In the genomic region with DNA sequence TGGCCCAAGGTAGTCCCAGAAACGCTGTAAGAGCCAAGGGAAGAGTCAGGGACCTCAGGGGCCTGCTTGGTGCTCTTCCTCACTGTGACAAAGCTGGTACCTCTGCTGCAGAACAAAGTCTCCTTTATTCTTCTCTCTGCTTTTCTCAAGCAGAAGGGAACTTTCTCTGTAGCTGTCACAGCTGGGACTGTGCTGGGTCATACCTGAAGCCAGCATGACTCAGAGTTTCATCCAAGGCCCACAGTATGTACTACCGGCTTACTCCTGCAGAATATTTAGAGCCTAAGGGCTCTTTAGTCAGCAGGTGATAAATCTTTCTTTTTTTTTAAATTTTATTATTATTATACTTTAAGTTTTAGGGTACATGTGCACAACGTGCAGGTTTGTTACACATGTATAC, we compare ENCODE assay signal across 30 cellular contexts.
DNase-seq lines count a peak whose midpoint lies in the region; ATAC-seq, FAIRE-seq and TF ChIP-seq lines count a peak whose summit lies in the region.
"Had no signal": no experiment of that assay in that cellular context is flagged by ENCODE, and none has a peak within 500 bp of the region (broad histone marks: within the 10 kb centered on the region; RNA-seq: fewer than 3 reads in every experiment).

No MANE protein-coding gene starts in this region.

- peak; percentile 61 for ATAC-seq in GM19397 (IDR thresholded peaks at IDR 0.05; ENCODE audit: unreplicated experiment)
- no peak for ATAC-seq in GM21360 (IDR thresholded peaks at IDR 0.05; ENCODE audit: unreplicated experiment)
- ATAC-seq: left lobe of liver; Panc1; stimulated activated memory B cell treated with anti-CD40 and anti-IgM and Interleukin-4, amounts not matched to agents 10 μg/mL and 1 μg/mL and 100 μg/mL, for 72 hours; upper lobe of right lung had no signal

- CTCF ChIA-PET in H1 (lab: Charles Lee; ENCODE audit: partially characterized antibody): interaction anchor here (0.9 kb wide), 1 partner anchor 92 kb away, joined by 3 read pairs; no protein-coding TSS in a partner anchor
- CTCF ChIA-PET in HEK293T (lab: Yijun Ruan, JAX): no interaction called here

- no peak overlapping the region for H2BK12ac ChIP-seq in H1 (ENCODE audit: low read depth, low read length)
- H2BK12ac ChIP-seq in trophoblast cell (ENCODE audit: low read length): no peak overlapping the region

- no peak for TF ChIP-seq EP300 in H1 (IDR thresholded peaks at IDR 0.05; ENCODE audit: borderline replicate concordance in 1 of 2, low read depth in 2 of 2, low read length in 2 of 2)

- TF ChIP-seq POLR2A in H1 (IDR thresholded peaks at IDR 0.05; ENCODE audit: control extremely low read depth in 1 of 2, low read depth in 2 of 2, low read length in 2 of 2): no peak

- H2BK5ac ChIP-seq in H1 (ENCODE audit: low read depth, low read length): no peak overlapping the region
- H2BK5ac ChIP-seq in trophoblast cell (ENCODE audit: low read depth, low read length, poor library complexity): no peak overlapping the region

- H3K9ac ChIP-seq in H1 (replicated peaks in 1 of 4; ENCODE audit: extremely low read depth in 1 of 4, low read depth in 3 of 4, low read length in 3 of 4): no peak overlapping the region
- no peak overlapping the region for H3K9ac ChIP-seq in trophoblast cell (ENCODE audit: low read length)
- H3K9ac ChIP-seq: BLaER1 treated with 17β-estradiol and CSF1 and Interleukin-3, amounts not matched to agents 10 nM and 100 nM had no signal

- FAIRE-seq in H1 (lab: Jason Lieb, UNC) (no peak), frontal cortex (lab: Jason Lieb, UNC) (no peak)

- H2BK15ac ChIP-seq in H1 (ENCODE audit: low read length): no peak overlapping the region

- POLR2A ChIA-PET in H1 (lab: Charles Lee; ENCODE audit: partially characterized antibody): no interaction called here
- POLR2A ChIA-PET in HEK293T (lab: Yijun Ruan, JAX): no interaction called here

- WGBS in H1 (ENCODE audit: extremely low coverage in 1 of 2, insufficient coverage in 1 of 2, insufficient read length in 1 of 2, insufficient replicate concordance in 2 of 2, low coverage in 1 of 2, low lambda C conversion rate in 2 of 2, missing lambda C conversion rate in 1 of 2), 2 experiments: 89% methylated on average over 3 of the region's 3 CpGs; no CpG with 5 or more reads in 1 of the 2 experiments
- WGBS in trophoblast cell (ENCODE audit: extremely low coverage, insufficient coverage, insufficient read length): no CpG with 5 or more reads among the region's 3 CpGs

- H2BK120ac ChIP-seq in H1 (replicated peaks; ENCODE audit: low read depth, low read length) (no peak overlapping the region), trophoblast cell (ENCODE audit: insufficient read depth, low read length, poor library complexity) (no peak overlapping the region)

- H2AK5ac ChIP-seq in H1 (ENCODE audit: low read depth, low read length) (no peak overlapping the region), trophoblast cell (ENCODE audit: low read length) (no peak overlapping the region)

- H3K18ac ChIP-seq in H1 (ENCODE audit: extremely low read depth, low read length) (no peak overlapping the region), trophoblast cell (ENCODE audit: low read length) (no peak overlapping the region)

- H4K91ac ChIP-seq in H1 (replicated peaks; ENCODE audit: insufficient read length, low read length): no peak overlapping the region
- no peak overlapping the region for H4K91ac ChIP-seq in trophoblast cell (ENCODE audit: low read depth, low read length)

- H3K4me3 ChIP-seq in H1 (ENCODE audit: extremely low read depth in 1 of 4, insufficient read depth in 2 of 4, low read depth in 3 of 4, low read length in 4 of 4) (no peak overlapping the region), trophoblast cell (ENCODE audit: low read depth, low read length) (no peak overlapping the region)
- H3K4me3 ChIP-seq: BLaER1 treated with 17β-estradiol and CSF1 and Interleukin-3, amounts not matched to agents 10 nM and 100 nM; HAP-1; sigmoid colon; upper lobe of right lung had no signal

- H4K12ac ChIP-seq in trophoblast cell (ENCODE audit: low read depth, low read length): no peak overlapping the region

- no peak for TF ChIP-seq RAD21 in H1 (IDR thresholded peaks at IDR 0.05 in 1 of 2, conservative IDR thresholded peaks at IDR 0.05 in 1 of 2; ENCODE audit: low read depth in 2 of 2, low read length in 2 of 2)

- H3K9me3 ChIP-seq in H1 (ENCODE audit: insufficient read depth in 2 of 2, low read depth in 1 of 2, low read length in 1 of 2): no peaks in the 10 kb centered on the region
- H3K9me3 ChIP-seq in trophoblast cell (ENCODE audit: insufficient read depth, low read depth, low read length): no peaks in the 10 kb centered on the region
- H3K9me3 ChIP-seq: HAP-1, upper lobe of right lung had no signal

- no peak for TF ChIP-seq CTCF in H1 (IDR thresholded peaks at IDR 0.05; ENCODE audit: control extremely low read depth in 1 of 3, insufficient read depth in 1 of 3, low read depth in 1 of 3, low read length in 3 of 3)

- H2AFZ ChIP-seq in H1 (ENCODE audit: low read length): 0 out of 2 replicates have a peak overlapping the region, but pooled peaks have one; percentile 20
- H2AFZ ChIP-seq in trophoblast cell (ENCODE audit: insufficient read depth, low read length, poor library complexity): no peak overlapping the region

- DNase-seq in HPDE6-E6E7 (ENCODE audit: extremely low spot score) (peak; percentile 50), H1 (ENCODE audit: low read depth in 1 of 2, low spot score in 2 of 2) (no peak), trophoblast cell (peak; percentile 12 to 50), frontal cortex (ENCODE audit: low spot score in 2 of 2) (no peak), HEK293T (ENCODE audit: extremely low spot score) (no peak)
- DNase-seq: activated B cell treated with CpG ODN at 0.5 μM for 24 hours; activated CD4-positive, alpha-beta T cell treated with anti-CD3 and anti-CD28 coated beads, Interleukin-2, amount 50 U/mL, for 4 hours; activated naive CD4-positive, alpha-beta T cell treated with anti-CD3 and anti-CD28 coated beads for 36 hours; brain microvascular endothelial cell; DND-41; effector CD8-positive, alpha-beta T cell; foreskin melanocyte; IMR-90; naive B cell; NCI-H1048; NCI-H187; NCI-H2171 treated with DMSO at 0.1 percent for 48 hours; NCI-H524; NK-92 treated with Interleukin-12 subunit alpha and Interleukin-12 subunit beta, amount 100 ng/mL, for 24 hours; sigmoid colon; stimulated activated CD4-positive, alpha-beta T cell treated with anti-CD3 and anti-CD28 coated beads, Interleukin-4, amount 100 ng/mL, for 4 hours; upper lobe of right lung had no signal

- H3K27ac ChIP-seq in H1 (ENCODE audit: low read depth, low read length) (no peak overlapping the region), trophoblast cell (ENCODE audit: low read depth, low read length) (no peak overlapping the region)
- H3K27ac ChIP-seq: BLaER1 treated with 17β-estradiol and CSF1 and Interleukin-3, amounts not matched to agents 10 nM and 100 nM; brain microvascular endothelial cell; neutrophil; sigmoid colon; upper lobe of right lung had no signal

- no peaks in the 10 kb centered on the region for H3K23me2 ChIP-seq in H1 (ENCODE audit: low read depth, low read length)

- H3K4ac ChIP-seq in H1 (replicated peaks; ENCODE audit: insufficient read length, low read depth, low read length) (no peak overlapping the region), trophoblast cell (ENCODE audit: low read depth, low read length) (no peak overlapping the region)

- H3K4me1 ChIP-seq in H1 (replicated peaks in 1 of 4; ENCODE audit: control insufficient read depth in 3 of 4, insufficient read depth in 4 of 4, low read length in 3 of 4) (no peaks in the 10 kb centered on the region), trophoblast cell (ENCODE audit: control insufficient read depth in 1 of 2, insufficient read depth in 2 of 2, low read length in 2 of 2) (peaks cover 0 to 5% of the 10 kb centered on the region in 2 experiments)
- H3K4me1 ChIP-seq: BLaER1 treated with 17β-estradiol and CSF1 and Interleukin-3, amounts not matched to agents 10 nM and 100 nM; HAP-1; sigmoid colon; upper lobe of right lung had no signal

- H4K20me1 ChIP-seq in H1 (replicated peaks in 1 of 2; ENCODE audit: control insufficient read depth in 1 of 2, insufficient read depth in 2 of 2, low read length in 2 of 2): no peaks in the 10 kb centered on the region
- H4K20me1 ChIP-seq: BLaER1 treated with 17β-estradiol and CSF1 and Interleukin-3, amounts not matched to agents 10 nM and 100 nM had no signal

- no peak overlapping the region for H3K14ac ChIP-seq in H1 (ENCODE audit: insufficient read length)
- H3K14ac ChIP-seq in trophoblast cell (ENCODE audit: low read length): no peak overlapping the region

- H4K5ac ChIP-seq in H1 (ENCODE audit: insufficient read length, low read depth, low read length): no peak overlapping the region

- H3K36me3 ChIP-seq in H1 (ENCODE audit: control insufficient read depth in 2 of 4, insufficient read depth in 4 of 4, low read length in 3 of 4): no peaks in the 10 kb centered on the region
- no peaks in the 10 kb centered on the region for H3K36me3 ChIP-seq in trophoblast cell (ENCODE audit: control insufficient read depth in 1 of 2, insufficient read depth in 2 of 2, low read length in 2 of 2)
- H3K36me3 ChIP-seq: BLaER1 treated with 17β-estradiol and CSF1 and Interleukin-3, amounts not matched to agents 10 nM and 100 nM; brain microvascular endothelial cell; HAP-1; neutrophil; sigmoid colon; upper lobe of right lung had no signal

- H3K27me3 ChIP-seq in H1 (replicated peaks in 1 of 4; ENCODE audit: control insufficient read depth in 3 of 4, extremely low read depth in 1 of 4, insufficient read depth in 3 of 4, low read length in 3 of 4) (no peaks in the 10 kb centered on the region), trophoblast cell (ENCODE audit: insufficient read depth, low read length) (no peaks in the 10 kb centered on the region)
- H3K27me3 ChIP-seq: BLaER1 treated with 17β-estradiol and CSF1 and Interleukin-3, amounts not matched to agents 10 nM and 100 nM; brain microvascular endothelial cell; neutrophil; sigmoid colon; upper lobe of right lung had no signal

- no peaks in the 10 kb centered on the region for H3K79me1 ChIP-seq in H1 (ENCODE audit: low read depth, low read length)
- H3K79me1 ChIP-seq in trophoblast cell (ENCODE audit: low read length): peaks cover 3% of the 10 kb centered on the region

- no peak overlapping the region for H3K56ac ChIP-seq in H1 (replicated peaks; ENCODE audit: insufficient read length, low read depth, low read length)

- H3K23ac ChIP-seq in H1 (ENCODE audit: insufficient read length): no peak overlapping the region
- H3K23ac ChIP-seq in trophoblast cell (ENCODE audit: low read length): no peak overlapping the region

- H3K4me2 ChIP-seq in H1 (ENCODE audit: insufficient read depth in 1 of 2, low read depth in 2 of 2, low read length in 2 of 2): no peak overlapping the region
- H3K4me2 ChIP-seq in trophoblast cell (ENCODE audit: low read length): no peak overlapping the region
- H3K4me2 ChIP-seq: BLaER1 treated with 17β-estradiol and CSF1 and Interleukin-3, amounts not matched to agents 10 nM and 100 nM had no signal

- H3K79me2 ChIP-seq in H1 (ENCODE audit: control insufficient read depth in 1 of 2, insufficient read depth in 2 of 2, low read length in 2 of 2): no peaks in the 10 kb centered on the region
- H3K79me2 ChIP-seq in trophoblast cell (ENCODE audit: control insufficient read depth, insufficient read depth, low read length, poor library complexity): no peaks in the 10 kb centered on the region

- no peak overlapping the region for H2BK20ac ChIP-seq in H1 (ENCODE audit: low read length)

- H4K8ac ChIP-seq in H1 (ENCODE audit: extremely low read depth, insufficient read depth, low read length) (no peak overlapping the region), trophoblast cell (ENCODE audit: low read depth, low read length) (no peak overlapping the region)

Comparison
In these comparisons a context has a peak if more than half of its experiments do, and no peak if none do; other contexts are left out.
1. DNase-seq: peak in HPDE6-E6E7 (single experiment) and trophoblast cell (2 of 2); none in H1 (0 of 2), frontal cortex (0 of 2) and HEK293T (single experiment).